In genomic region chr14:105326891-105327694, GRCh38 we compare ENCODE assay signal across 20 cellular contexts. TPM values are rescaled to one million over a fixed set of nuclear protein-coding genes. Genes with fewer than 3 reads are reported as not detected.
A peak's percentile ranks its signal among the peaks of the same experiment; 100 is the strongest.
DNase-seq lines count a peak whose midpoint lies in the region; ATAC-seq and TF ChIP-seq lines count a peak whose summit lies in the region.
"Had no signal": no experiment of that assay in that cellular context is flagged by ENCODE, and none has a peak within 500 bp of the region (broad histone marks: within the 10 kb centered on the region; RNA-seq: fewer than 3 reads in every experiment).

No MANE protein-coding gene starts in this region.

- H3K9me3 ChIP-seq in HUES48 (ENCODE audit: control insufficient read depth, insufficient read depth, low read length): no peaks in the 10 kb centered on the region
- H3K9me3 ChIP-seq in heart right ventricle: no peaks in the 10 kb centered on the region
- no peaks in the 10 kb centered on the region for H3K9me3 ChIP-seq in neural progenitor cell (ENCODE audit: low read depth)
- H3K9me3 ChIP-seq: body of pancreas had no signal

- ATAC-seq in heart right ventricle: peak in 7 of 8 donors; percentile 20 to 61 (median 33)
- no peak for ATAC-seq in HG03520 (IDR thresholded peaks at IDR 0.05; ENCODE audit: unreplicated experiment)
- ATAC-seq: activated naive CD4-positive, alpha-beta T cell treated with anti-CD3 and anti-CD28 coated beads, Interleukin-2, amount 50 U/mL, for 72 hours; body of pancreas had no signal

- H3K4me3 ChIP-seq in HUES48 (ENCODE audit: low read depth, low read length) (no peak overlapping the region), heart right ventricle (peak overlapping the region in 2 of 10 donors; percentile 1 to 17), neural progenitor cell (peak overlapping the region; percentile 3)
- H3K4me3 ChIP-seq: body of pancreas had no signal

- DNase-seq in COLO668 (lab: John Stamatoyannopoulos, UW; ENCODE audit: unreplicated experiment) (peak; percentile 47), heart right ventricle (no peak), neural progenitor cell (ENCODE audit: low spot score) (peak; percentile 61), SIG-M5 treated with dmso at 0.1 percent for 504 hours (lab: John Stamatoyannopoulos, UW; ENCODE audit: unreplicated experiment) (no peak), superior temporal gyrus (ENCODE audit: extremely low spot score) (no peak)
- DNase-seq in activated CD4-positive, CD25-positive, alpha-beta regulatory T cell (lab: John Stamatoyannopoulos, UW): no peak
- DNase-seq: activated CD4-positive, alpha-beta T cell treated with anti-CD3 and anti-CD28 coated beads, Interleukin-2, amount 50 U/mL, for 48 hours; activated T-cell treated with anti-CD3 and anti-CD28 coated beads, Interleukin-2, amount 50 U/mL, for 24 hours; body of pancreas; EL; erythroblast; HFFc6; MM.1S; NCI-H2029; NCI-H69 had no signal

- H3K36me3 ChIP-seq in HUES48 (ENCODE audit: control insufficient read depth, insufficient read depth, low read length) (no peaks in the 10 kb centered on the region), heart right ventricle (peaks cover 0 to 5% (median 0%) of the 10 kb centered on the region in 9 donors), neural progenitor cell (no peaks in the 10 kb centered on the region)

- H3K79me2 ChIP-seq in neural progenitor cell (ENCODE audit: low read depth): peaks cover 28% of the 10 kb centered on the region

- peaks cover 7% of the 10 kb centered on the region for H3K27me3 Mint-ChIP-seq in neural progenitor cell (ENCODE audit: insufficient read depth, low read depth)
- H3K27me3 Mint-ChIP-seq: activated T-cell treated with anti-CD3 and anti-CD28 coated beads, Interleukin-2, amount 50 U/mL, for 24 hours; dendritic cell treated with granulocyte-macrophage colony-stimulating factor and Interleukin-4, amounts not matched to agents 40 ng/mL and 50 ng/mL, for 4 days had no signal

- peak overlapping the region; percentile 55 for H3K27ac ChIP-seq in HUES48 (ENCODE audit: low read depth, low read length)
- peak overlapping the region in 8 of 10 donors; percentile 31 to 75 (median 46) for H3K27ac ChIP-seq in heart right ventricle
- no peak overlapping the region for H3K27ac ChIP-seq in neural progenitor cell
- H3K27ac ChIP-seq: body of pancreas had no signal

- peak overlapping the region; percentile 31 for H3K27ac Mint-ChIP-seq in neural progenitor cell
- H3K27ac Mint-ChIP-seq: activated T-cell treated with anti-CD3 and anti-CD28 coated beads, Interleukin-2, amount 50 U/mL, for 24 hours; dendritic cell treated with granulocyte-macrophage colony-stimulating factor and Interleukin-4, amounts not matched to agents 40 ng/mL and 50 ng/mL, for 4 days; HFFc6 had no signal

- peak overlapping the region; percentile 62 for H3K4me2 ChIP-seq in neural progenitor cell

- H3K4me3 Mint-ChIP-seq in neural progenitor cell: no peak overlapping the region
- H3K4me3 Mint-ChIP-seq: activated T-cell treated with anti-CD3 and anti-CD28 coated beads, Interleukin-2, amount 50 U/mL, for 24 hours; dendritic cell treated with granulocyte-macrophage colony-stimulating factor and Interleukin-4, amounts not matched to agents 40 ng/mL and 50 ng/mL, for 4 days; HFFc6; neural crest cell had no signal

- H3K4me1 ChIP-seq in HUES48 (ENCODE audit: control insufficient read depth, insufficient read depth, low read length): peaks cover 53% of the 10 kb centered on the region
- H3K4me1 ChIP-seq in heart right ventricle: peaks cover 45 to 95% (median 82%) of the 10 kb centered on the region in 9 donors
- H3K4me1 ChIP-seq in neural progenitor cell: peaks cover 32% of the 10 kb centered on the region

- peaks cover 78% of the 10 kb centered on the region for H4K20me1 ChIP-seq in neural progenitor cell (ENCODE audit: low read depth)

- H3K9ac ChIP-seq in HUES48 (ENCODE audit: low read depth, low read length): no peak overlapping the region
- H3K9ac ChIP-seq in neural progenitor cell: no peak overlapping the region

- intact Hi-C loops in heart right ventricle (cut with DNase I): no loop called here

- peaks cover 8% of the 10 kb centered on the region for H3K9me3 Mint-ChIP-seq in neural progenitor cell
- H3K9me3 Mint-ChIP-seq: activated naive CD4-positive, alpha-beta T cell treated with anti-CD3 and anti-CD28 coated beads, Interleukin-2, amount 50 U/mL, for 72 hours; activated T-cell treated with anti-CD3 and anti-CD28 coated beads, Interleukin-2, amount 50 U/mL, for 24 hours; dendritic cell treated with granulocyte-macrophage colony-stimulating factor and Interleukin-4, amounts not matched to agents 40 ng/mL and 50 ng/mL, for 4 days; HFFc6; neural crest cell had no signal

- H3K4me1 Mint-ChIP-seq in neural progenitor cell: peaks cover 55% of the 10 kb centered on the region

- H3K27me3 ChIP-seq in HUES48 (ENCODE audit: control insufficient read depth, insufficient read depth, low read length) (no peaks in the 10 kb centered on the region), heart right ventricle (no peaks in the 10 kb centered on the region), neural progenitor cell (no peaks in the 10 kb centered on the region)
- H3K27me3 ChIP-seq: body of pancreas had no signal

- TF ChIP-seq CTCF in heart right ventricle (IDR thresholded peaks at IDR 0.05): no peak
- TF ChIP-seq CTCF in neural progenitor cell (IDR thresholded peaks at IDR 0.05): no peak

- 60 to 63% methylated on average over 32 to 34 of the region's 34 CpGs for WGBS in heart right ventricle, 2 donors

- peaks cover 12% of the 10 kb centered on the region for H3K36me3 Mint-ChIP-seq in neural progenitor cell
- H3K36me3 Mint-ChIP-seq: activated naive CD4-positive, alpha-beta T cell treated with anti-CD3 and anti-CD28 coated beads, Interleukin-2, amount 50 U/mL, for 72 hours had no signal

- H2AFZ ChIP-seq in neural progenitor cell (replicated peaks): no peak overlapping the region

- peaks cover 17% of the 10 kb centered on the region for H3F3A ChIP-seq in neural progenitor cell (ENCODE audit: low read depth)

RNA-seq across cellular contexts. Expression of gene PACS2, which starts 12.5 kb away (rescaled TPM):
- total RNA-seq in heart right ventricle (10 to 100 TPM; 41.8 to 78.9 (median 54.6) TPM), neural progenitor cell (ENCODE audit: low replicate concordance) (22.5 and 41.2 TPM in 2 replicates)
- polyA plus RNA-seq in heart right ventricle: 100 to 1,000 TPM in 1 of 2 donors, 10 to 100 TPM in 1; 42.9 to 123 TPM

RNA-seq across cellular contexts. Expression of gene BRF1, which starts 26.3 kb away (rescaled TPM):
- total RNA-seq in heart right ventricle (10 to 100 TPM; 12.7 to 18.9 (median 16.2) TPM), neural progenitor cell (ENCODE audit: low replicate concordance) (16.9 and 40.5 TPM in 2 replicates)
- polyA plus RNA-seq in heart right ventricle: 10 to 100 TPM; 12.9 to 30.8 TPM

Comparison
In these comparisons a context has a peak if more than half of its experiments do, and no peak if none do; other contexts are left out.
1. DNase-seq: peak in COLO668 (single experiment) and neural progenitor cell (single experiment); none in heart right ventricle (0 of 2), SIG-M5 treated with dmso at 0.1 percent for 504 hours (single experiment), activated CD4-positive, CD25-positive, alpha-beta regulatory T cell (0 of 4) and superior temporal gyrus (single experiment).